15 cellular contexts compared by ENCODE assay signal in genomic region chr10:101285519-101286070, GRCh38. TPM values are rescaled to one million over a fixed set of nuclear protein-coding genes. Genes with fewer than 3 reads are reported as not detected.
A peak's percentile ranks its signal among the peaks of the same experiment; 100 is the strongest.
DNase-seq lines count a peak whose midpoint lies in the region; ATAC-seq lines count a peak whose summit lies in the region.
"Had no signal": no experiment of that assay in that cellular context is flagged by ENCODE, and none has a peak within 500 bp of the region (broad histone marks: within the 10 kb centered on the region; RNA-seq: fewer than 3 reads in every experiment).

No MANE protein-coding gene starts in this region.

- ATAC-seq in activated T-cell treated with anti-CD3 and anti-CD28 coated beads, Interleukin-2, amount 50 U/mL, for 72 hours (replicated peaks in 1 of 2): no peak
- no peak for ATAC-seq in GM18519 (IDR thresholded peaks at IDR 0.05; ENCODE audit: low FRiP score, unreplicated experiment)
- ATAC-seq: gastroesophageal sphincter had no signal

- H3K36me3 Mint-ChIP-seq in activated T-cell treated with anti-CD3 and anti-CD28 coated beads, Interleukin-2, amount 50 U/mL, for 72 hours (ENCODE audit: insufficient read depth in 2 of 2): no peaks in the 10 kb centered on the region
- H3K36me3 Mint-ChIP-seq: activated naive CD4-positive, alpha-beta T cell treated with anti-CD3 and anti-CD28 coated beads, Interleukin-2, amount 10 ng/mL, durations not matched to agents 7 days and 5 days had no signal

- no peaks in the 10 kb centered on the region for H3K9me3 Mint-ChIP-seq in activated T-cell treated with anti-CD3 and anti-CD28 coated beads, Interleukin-2, amount 50 U/mL, for 72 hours
- H3K9me3 Mint-ChIP-seq: activated naive CD4-positive, alpha-beta T cell treated with anti-CD3 and anti-CD28 coated beads, Interleukin-2, amount 10 ng/mL, durations not matched to agents 7 days and 5 days had no signal

- DNase-seq in DMS79 (lab: John Stamatoyannopoulos, UW): peak; percentile 17
- DNase-seq in NCI-H128 (lab: John Stamatoyannopoulos, UW; ENCODE audit: unreplicated experiment): peak; percentile 20
- DNase-seq in NCI-H69 (lab: John Stamatoyannopoulos, UW): peak; percentile 92
- DNase-seq in iPS-NIHi11 (ENCODE audit: low spot score): peak; percentile 82
- no peak for DNase-seq in activated T-cell treated with anti-CD3 and anti-CD28 coated beads, Interleukin-2, amount 50 U/mL, for 72 hours
- DNase-seq in AML-193 (lab: John Stamatoyannopoulos, UW): no peak
- DNase-seq in CD1c-positive myeloid dendritic cell (ENCODE audit: extremely low spot score): no peak
- DNase-seq: activated naive CD4-positive, alpha-beta T cell treated with anti-CD3 and anti-CD28 coated beads, Interleukin-2, amount 10 ng/mL, durations not matched to agents 7 days and 5 days; BE2C; sigmoid colon; stimulated activated naive CD4-positive, alpha-beta T cell treated with Interleukin-2 at 50 U/mL for 16 hours had no signal

- peaks cover 5% of the 10 kb centered on the region for H3K4me1 Mint-ChIP-seq in activated T-cell treated with anti-CD3 and anti-CD28 coated beads, Interleukin-2, amount 50 U/mL, for 72 hours (ENCODE audit: low read depth)
- H3K4me1 Mint-ChIP-seq: activated naive CD4-positive, alpha-beta T cell treated with anti-CD3 and anti-CD28 coated beads, Interleukin-2, amount 10 ng/mL, durations not matched to agents 7 days and 5 days had no signal

- peaks cover 77% of the 10 kb centered on the region for H3K27me3 Mint-ChIP-seq in activated T-cell treated with anti-CD3 and anti-CD28 coated beads, Interleukin-2, amount 50 U/mL, for 72 hours (ENCODE audit: low read depth)

- no peak overlapping the region for H3K27ac Mint-ChIP-seq in activated T-cell treated with anti-CD3 and anti-CD28 coated beads, Interleukin-2, amount 50 U/mL, for 72 hours

- no peak overlapping the region for H3K4me3 Mint-ChIP-seq in activated T-cell treated with anti-CD3 and anti-CD28 coated beads, Interleukin-2, amount 50 U/mL, for 72 hours
- H3K4me3 Mint-ChIP-seq: activated naive CD4-positive, alpha-beta T cell treated with anti-CD3 and anti-CD28 coated beads, Interleukin-2, amount 10 ng/mL, durations not matched to agents 7 days and 5 days had no signal

RNA-seq across cellular contexts. Expression of gene LBX1, which starts 56.3 kb away (rescaled TPM):
- not detected for total RNA-seq in activated T-cell treated with anti-CD3 and anti-CD28 coated beads, Interleukin-2, amount 50 U/mL, for 72 hours
- total RNA-seq: cardiac muscle cell, gastroesophageal sphincter, HT-29, sigmoid colon had no signal

Comparison
In these comparisons a context has a peak if more than half of its experiments do, and no peak if none do; other contexts are left out.
1. DNase-seq: peak in DMS79 (single experiment), NCI-H128 (single experiment), NCI-H69 (single experiment) and iPS-NIHi11 (single experiment); none in activated T-cell treated with anti-CD3 and anti-CD28 coated beads, Interleukin-2, amount 50 U/mL, for 72 hours (0 of 2), AML-193 (0 of 2) and CD1c-positive myeloid dendritic cell (single experiment).